In genomic region chr7:28807396-28807994, GRCh38 we compare ENCODE assay signal across 24 cellular contexts.
DNase-seq lines count a peak whose midpoint lies in the region; ATAC-seq and TF ChIP-seq lines count a peak whose summit lies in the region.
"Had no signal": no experiment of that assay in that cellular context is flagged by ENCODE, and none has a peak within 500 bp of the region (broad histone marks: within the 10 kb centered on the region; RNA-seq: fewer than 3 reads in every experiment).

No MANE protein-coding gene starts in this region.

- H3K27me3 ChIP-seq in upper lobe of left lung, result no peaks in the 10 kb centered on the region

- H3K4me3 ChIP-seq in upper lobe of left lung, result no peak overlapping the region
- H3K4me3 ChIP-seq: SK-N-MC had no signal

- TF ChIP-seq CTCF in upper lobe of left lung (IDR thresholded peaks at IDR 0.05), result no peak

- 97 to 100% methylated on average over 6 of the region's 6 CpGs for WGBS in upper lobe of left lung, 2 donors

- H3K9me3 ChIP-seq in upper lobe of left lung, result no peaks in the 10 kb centered on the region

- no peak for TF ChIP-seq POLR2A in upper lobe of left lung (IDR thresholded peaks at IDR 0.05)

- peak; percentile 20 for ATAC-seq in SK-N-SH treated with all-trans-retinoic acid at 6 μM for 48 hours
- peak; percentile 98 for ATAC-seq in left colon
- no peak for ATAC-seq in upper lobe of left lung (ENCODE audit: low FRiP score in 2 of 2)
- ATAC-seq: CD8-positive, alpha-beta T cell; T-cell had no signal

- no peak overlapping the region for H3K27ac ChIP-seq in upper lobe of left lung
- H3K27ac ChIP-seq: 22Rv1, RWPE1, SK-N-MC had no signal

- DNase-seq in A172 (ENCODE audit: low spot score) (peak; percentile 79), HS-5 (ENCODE audit: low read depth) (peak; percentile 6), left colon (no peak), upper lobe of left lung (no peak), NCI-H524 (lab: John Stamatoyannopoulos, UW) (no peak), NCI-H187 (lab: John Stamatoyannopoulos, UW) (no peak)
- DNase-seq in activated CD4-positive, alpha-beta T cell treated with anti-CD3 and anti-CD28 coated beads, Interleukin-2, amount 50 U/mL, for 4 hours, result no peak
- DNase-seq: AML-193; C1 segment of cervical spinal cord; CD8-positive, alpha-beta T cell; H9; KG1; MV-4-11; NCI-H1105 treated with DMSO at 0.1 percent for 48 hours; NCI-H2081; NCI-H2171; NCI-H526; OCI-M1; SHP77 treated with DMSO at 0.1 percent for 48 hours; T-cell had no signal

- intact Hi-C loops in left colon (cut with DNase I, micrococcal nuclease), result no loop called here

- H3K4me1 ChIP-seq in upper lobe of left lung, result no peaks in the 10 kb centered on the region

- no peak for TF ChIP-seq EP300 in upper lobe of left lung (IDR thresholded peaks at IDR 0.05)

- H3K36me3 ChIP-seq in upper lobe of left lung, result peaks cover 0 to 7% (median 3%) of the 10 kb centered on the region in 4 donors

TF ChIP-seq in SK-N-SH treated with all-trans-retinoic acid at 6 μM for 48 hours, 23 proteins besides CTCF, POLR2A, EP300 and RAD21:
- peak; percentile 89; the same call in 1 of the 2 replicates for TF ChIP-seq PATZ1 (CRISPR knock-in tag; IDR thresholded peaks at IDR 0.05; ENCODE audit: borderline replicate concordance)
- TF ChIP-seq ZC3H10 (CRISPR knock-in tag; IDR thresholded peaks at IDR 0.05), result 0 out of 2 replicates have a peak, but pooled peaks have one; percentile 37
- no peak for TF ChIP-seq CSRNP3 (CRISPR knock-in tag; IDR thresholded peaks at IDR 0.05)
- TF ChIP-seq ISL1 (CRISPR knock-in tag; IDR thresholded peaks at IDR 0.05), result peak; percentile 98
- TF ChIP-seq GLIS3 (CRISPR knock-in tag; IDR thresholded peaks at IDR 0.05), result peak; percentile 67; the same call in 1 of the 2 replicates
- no peak for TF ChIP-seq ARNTL (CRISPR knock-in tag; IDR thresholded peaks at IDR 0.05; ENCODE audit: borderline replicate concordance, low read depth)
- TF ChIP-seq CREB5 (CRISPR knock-in tag; IDR thresholded peaks at IDR 0.05; ENCODE audit: low read depth), result peak; percentile 67; the same call in 1 of the 2 replicates

Comparison
In these comparisons a context has a peak if more than half of its experiments do, and no peak if none do; other contexts are left out.
1. DNase-seq: peak in A172 (single experiment) and HS-5 (single experiment); none in left colon (0 of 2), upper lobe of left lung (0 of 2), NCI-H524 (0 of 2), NCI-H187 (0 of 2) and activated CD4-positive, alpha-beta T cell treated with anti-CD3 and anti-CD28 coated beads, Interleukin-2, amount 50 U/mL, for 4 hours (0 of 2).
2. ATAC-seq: peak in SK-N-SH treated with all-trans-retinoic acid at 6 μM for 48 hours (single experiment) and left colon (single experiment); none in upper lobe of left lung (0 of 2).